In genomic region chr16:84725481-84726078, GRCh38 we compare ENCODE assay signal across 4 cellular contexts.
TF ChIP-seq lines count a peak whose summit lies in the region.

No MANE protein-coding gene starts in this region.

TF ChIP-seq in A549, 52 proteins besides CTCF, POLR2A, EP300 and RAD21 (continued from another document):
- no peak for TF ChIP-seq MAX (IDR thresholded peaks at IDR 0.05)
- no peak for TF ChIP-seq HOXB5 (CRISPR knock-in tag; IDR thresholded peaks at IDR 0.05)
- no peak for TF ChIP-seq HES2 (IDR thresholded peaks at IDR 0.05)
- TF ChIP-seq NR3C1 (IDR thresholded peaks at IDR 0.05), result no peak
- no peak for TF ChIP-seq NPAS2 (CRISPR knock-in tag; IDR thresholded peaks at IDR 0.05; ENCODE audit: borderline replicate concordance)
- TF ChIP-seq ZC3H11A (IDR thresholded peaks at IDR 0.05), result no peak
- TF ChIP-seq FOXS1 (CRISPR knock-in tag; IDR thresholded peaks at IDR 0.05), result no peak
- TF ChIP-seq ZFP36 (IDR thresholded peaks at IDR 0.05; ENCODE audit: borderline replicate concordance, partially characterized antibody), result no peak
- no peak for TF ChIP-seq CHD2 (IDR thresholded peaks at IDR 0.05; ENCODE audit: low read length, partially characterized antibody)

TF ChIP-seq in WTC11, 78 proteins besides CTCF, POLR2A, EP300 and RAD21 (continues in another document):
- no peak for TF ChIP-seq ERG (CRISPR knock-in tag; IDR thresholded peaks at IDR 0.05)
- TF ChIP-seq ZNF232 (CRISPR knock-in tag; IDR thresholded peaks at IDR 0.05), result no peak
- TF ChIP-seq SOX15 (CRISPR knock-in tag; IDR thresholded peaks at IDR 0.05), result no peak
- no peak for TF ChIP-seq FOXJ3 (CRISPR knock-in tag; IDR thresholded peaks at IDR 0.05; ENCODE audit: borderline replicate concordance)
- no peak for TF ChIP-seq SP1 (CRISPR knock-in tag; conservative IDR thresholded peaks at IDR 0.05)
- no peak for TF ChIP-seq ZNF512 (CRISPR knock-in tag; IDR thresholded peaks at IDR 0.05; ENCODE audit: borderline replicate concordance)
- TF ChIP-seq RORB (CRISPR knock-in tag; IDR thresholded peaks at IDR 0.05), result no peak
- TF ChIP-seq IRF2 (CRISPR knock-in tag; IDR thresholded peaks at IDR 0.05; ENCODE audit: borderline replicate concordance, low read depth), result no peak
- TF ChIP-seq ZBTB21 (CRISPR knock-in tag; IDR thresholded peaks at IDR 0.05; ENCODE audit: borderline replicate concordance), result no peak
- no peak for TF ChIP-seq ARID4B (CRISPR knock-in tag; IDR thresholded peaks at IDR 0.05; ENCODE audit: borderline replicate concordance)

TF ChIP-seq in HepG2, 621 proteins besides CTCF, POLR2A, EP300 and RAD21 (continued from another document and continues in another):
- TF ChIP-seq ZNF576 (CRISPR knock-in tag; IDR thresholded peaks at IDR 0.05) (no peak), LCORL (IDR thresholded peaks at IDR 0.05) (no peak), LCORL (CRISPR knock-in tag; IDR thresholded peaks at IDR 0.05) (no peak), TOPORS (CRISPR knock-in tag; IDR thresholded peaks at IDR 0.05) (0 out of 2 replicates have a peak, but pooled peaks have one; percentile 22), CHCHD3 (CRISPR knock-in tag; IDR thresholded peaks at IDR 0.05) (no peak), NR2F2 (IDR thresholded peaks at IDR 0.05; ENCODE audit: borderline replicate concordance, low read depth) (no peak), ZNF337 (CRISPR knock-in tag; IDR thresholded peaks at IDR 0.05; ENCODE audit: borderline replicate concordance, low read depth) (0 out of 2 replicates have a peak, but pooled peaks have one; percentile 24), CC2D1A (CRISPR knock-in tag; IDR thresholded peaks at IDR 0.05) (no peak), MAX (IDR thresholded peaks at IDR 0.05) (no peak), JARID2 (CRISPR knock-in tag; IDR thresholded peaks at IDR 0.05; ENCODE audit: insufficient replicate concordance) (no peak), RXRA (CRISPR knock-in tag; IDR thresholded peaks at IDR 0.05) (no peak), PITX1 (CRISPR knock-in tag; IDR thresholded peaks at IDR 0.05) (0 out of 2 replicates have a peak, but pooled peaks have one; percentile 43), SRSF9 (IDR thresholded peaks at IDR 0.05; ENCODE audit: borderline replicate concordance, insufficient read depth, low read depth, low read length, poor library complexity, severe bottlenecking) (no peak), UBTF (CRISPR knock-in tag; IDR thresholded peaks at IDR 0.05) (no peak), ZNF607 (CRISPR knock-in tag; IDR thresholded peaks at IDR 0.05; ENCODE audit: borderline replicate concordance) (no peak), ZNF280D (CRISPR knock-in tag; IDR thresholded peaks at IDR 0.05) (0 out of 2 replicates have a peak, but pooled peaks have one; percentile 50), ZNF501 (CRISPR knock-in tag; IDR thresholded peaks at IDR 0.05) (no peak), TAF15 (IDR thresholded peaks at IDR 0.05; ENCODE audit: low read depth, low read length, poor library complexity, severe bottlenecking) (no peak)

TF ChIP-seq in HEK293T, 16 proteins besides CTCF, POLR2A, EP300 and RAD21 (continued from another document):
- no peak for TF ChIP-seq ELF4 (IDR thresholded peaks at IDR 0.05)
- TF ChIP-seq L3MBTL2 (conservative IDR thresholded peaks at IDR 0.05), result no peak
- TF ChIP-seq HDGF (IDR thresholded peaks at IDR 0.05; ENCODE audit: borderline replicate concordance), result no peak
- no peak for TF ChIP-seq SP1 (IDR thresholded peaks at IDR 0.05)
- TF ChIP-seq SUZ12 (IDR thresholded peaks at IDR 0.05), result no peak
- TF ChIP-seq CTBP1 (IDR thresholded peaks at IDR 0.05; ENCODE audit: borderline replicate concordance), result no peak
- TF ChIP-seq LEF1 (IDR thresholded peaks at IDR 0.05; ENCODE audit: borderline replicate concordance), result no peak
- no peak for TF ChIP-seq ZNF384 (IDR thresholded peaks at IDR 0.05)
- TF ChIP-seq FOXA1 (IDR thresholded peaks at IDR 0.05), result no peak
- TF ChIP-seq FOXM1 (IDR thresholded peaks at IDR 0.05; ENCODE audit: borderline replicate concordance), result no peak
- TF ChIP-seq TARDBP (IDR thresholded peaks at IDR 0.05), result no peak
- TF ChIP-seq PKNOX1 (IDR thresholded peaks at IDR 0.05), result no peak
